Comparison of ENCODE assay signal across 8 cellular contexts in genomic region chr10:97319671-97320479, GRCh38. TPM values are rescaled to one million over a fixed set of nuclear protein-coding genes. Genes with fewer than 3 reads are reported as not detected.
DNase-seq lines count a peak whose midpoint lies in the region; ATAC-seq and TF ChIP-seq lines count a peak whose summit lies in the region.

No MANE protein-coding gene starts in this region.

- peak; percentile 67 for ATAC-seq in GM23338

- peaks cover 23% of the 10 kb centered on the region for H3K4me1 Mint-ChIP-seq in GM23338

- H3K27ac Mint-ChIP-seq in GM23338 = no peak overlapping the region

- no peaks in the 10 kb centered on the region for H3K36me3 ChIP-seq in GM23338 (ENCODE audit: insufficient read depth)

- H3K4me2 ChIP-seq in GM23338 = peak overlapping the region; percentile 96

- H4K20me1 ChIP-seq in GM23338 (replicated peaks; ENCODE audit: insufficient read depth) = no peaks in the 10 kb centered on the region

- TF ChIP-seq CTCF in GM23338 (conservative IDR thresholded peaks at IDR 0.05; ENCODE audit: low read depth in 2 of 2) (peak in 1 of 2 experiments; percentile 31; a peak in 2 of 4 replicates), epithelial cell of esophagus (IDR thresholded peaks at IDR 0.05; ENCODE audit: insufficient read depth, low read depth, low read length, missing control alignments) (no peak)

- peak overlapping the region; percentile 86 for H3K4me3 ChIP-seq in GM23338
- H3K4me3 ChIP-seq in epithelial cell of esophagus (ENCODE audit: low read length) = peak overlapping the region; percentile 69

- H3K79me2 ChIP-seq in GM23338 (replicated peaks; ENCODE audit: insufficient read depth) = no peaks in the 10 kb centered on the region

- peak; percentile 35 for DNase-seq in EH (ENCODE audit: low read depth)
- DNase-seq in GM23338 (ENCODE audit: low spot score) = peak; percentile 86
- peak; percentile 37 for DNase-seq in NCI-H1092 (lab: John Stamatoyannopoulos, UW)
- peak; percentile 61 for DNase-seq in activated CD8-positive, alpha-beta memory T cell treated with anti-CD3 and anti-CD28 coated beads, Interleukin-2, amount 50 U/mL, for 4 hours
- peak; percentile 32 for DNase-seq in epithelial cell of esophagus (ENCODE audit: low read depth)
- peak; percentile 37 for DNase-seq in mucosa of gallbladder (ENCODE audit: low spot score)
- peak; percentile 28 to 48 for DNase-seq in stimulated activated CD8-positive, alpha-beta memory T cell treated with anti-CD3 and anti-CD28 coated beads, Interleukin-7, amount 100 ng/mL, for 48 hours (ENCODE audit: extremely low read depth in 1 of 2, low read depth in 1 of 2)
- DNase-seq in NCI-H226 = no peak

- H3K9me2 ChIP-seq in GM23338 (ENCODE audit: insufficient read depth) = no peaks in the 10 kb centered on the region

- H3K27ac ChIP-seq in GM23338 (ENCODE audit: low read depth) = no peak overlapping the region

- H2AFZ ChIP-seq in GM23338 = peak overlapping the region; percentile 74; the same call in 1 of the 2 replicates

- peaks cover 44% of the 10 kb centered on the region for H3K27me3 Mint-ChIP-seq in GM23338 (ENCODE audit: insufficient read depth, low read depth, poor library complexity)

- H3K27me3 ChIP-seq in GM23338 (ENCODE audit: insufficient read depth) = peaks cover 28% of the 10 kb centered on the region

- no peaks in the 10 kb centered on the region for H3K36me3 Mint-ChIP-seq in GM23338 (ENCODE audit: low read depth)

- H3K4me1 ChIP-seq in GM23338 (ENCODE audit: insufficient read depth) = peaks cover 20% of the 10 kb centered on the region

- H3K9me3 Mint-ChIP-seq in GM23338 = no peaks in the 10 kb centered on the region

- H3F3A ChIP-seq in GM23338 (replicated peaks; ENCODE audit: low read depth) = peaks cover 9% of the 10 kb centered on the region

- peak overlapping the region; percentile 78 for H3K4me3 Mint-ChIP-seq in GM23338

TF ChIP-seq in GM23338, 12 proteins besides CTCF, POLR2A, EP300 and RAD21 (continues in another document):
- TF ChIP-seq STAT1 (IDR thresholded peaks at IDR 0.05; ENCODE audit: unreplicated experiment) (no peak), CREB1 (CRISPR knock-in tag; IDR thresholded peaks at IDR 0.05; ENCODE audit: low read depth) (no peak), EZH2 (IDR thresholded peaks at IDR 0.05; ENCODE audit: low read depth, unreplicated experiment) (no peak), EZH2phosphoT487 (IDR thresholded peaks at IDR 0.05; ENCODE audit: unreplicated experiment) (no peak), ZNF462 (CRISPR knock-in tag; IDR thresholded peaks at IDR 0.05) (no peak), NANOG (IDR thresholded peaks at IDR 0.05; ENCODE audit: borderline replicate concordance) (no peak), ZNF331 (CRISPR knock-in tag; IDR thresholded peaks at IDR 0.05; ENCODE audit: low read depth) (no peak), JUNB (IDR thresholded peaks at IDR 0.05; ENCODE audit: unreplicated experiment) (no peak), POLR2AphosphoS5 (IDR thresholded peaks at IDR 0.05; ENCODE audit: low read depth) (no peak)
- TF ChIP-seq, protein P1, sequence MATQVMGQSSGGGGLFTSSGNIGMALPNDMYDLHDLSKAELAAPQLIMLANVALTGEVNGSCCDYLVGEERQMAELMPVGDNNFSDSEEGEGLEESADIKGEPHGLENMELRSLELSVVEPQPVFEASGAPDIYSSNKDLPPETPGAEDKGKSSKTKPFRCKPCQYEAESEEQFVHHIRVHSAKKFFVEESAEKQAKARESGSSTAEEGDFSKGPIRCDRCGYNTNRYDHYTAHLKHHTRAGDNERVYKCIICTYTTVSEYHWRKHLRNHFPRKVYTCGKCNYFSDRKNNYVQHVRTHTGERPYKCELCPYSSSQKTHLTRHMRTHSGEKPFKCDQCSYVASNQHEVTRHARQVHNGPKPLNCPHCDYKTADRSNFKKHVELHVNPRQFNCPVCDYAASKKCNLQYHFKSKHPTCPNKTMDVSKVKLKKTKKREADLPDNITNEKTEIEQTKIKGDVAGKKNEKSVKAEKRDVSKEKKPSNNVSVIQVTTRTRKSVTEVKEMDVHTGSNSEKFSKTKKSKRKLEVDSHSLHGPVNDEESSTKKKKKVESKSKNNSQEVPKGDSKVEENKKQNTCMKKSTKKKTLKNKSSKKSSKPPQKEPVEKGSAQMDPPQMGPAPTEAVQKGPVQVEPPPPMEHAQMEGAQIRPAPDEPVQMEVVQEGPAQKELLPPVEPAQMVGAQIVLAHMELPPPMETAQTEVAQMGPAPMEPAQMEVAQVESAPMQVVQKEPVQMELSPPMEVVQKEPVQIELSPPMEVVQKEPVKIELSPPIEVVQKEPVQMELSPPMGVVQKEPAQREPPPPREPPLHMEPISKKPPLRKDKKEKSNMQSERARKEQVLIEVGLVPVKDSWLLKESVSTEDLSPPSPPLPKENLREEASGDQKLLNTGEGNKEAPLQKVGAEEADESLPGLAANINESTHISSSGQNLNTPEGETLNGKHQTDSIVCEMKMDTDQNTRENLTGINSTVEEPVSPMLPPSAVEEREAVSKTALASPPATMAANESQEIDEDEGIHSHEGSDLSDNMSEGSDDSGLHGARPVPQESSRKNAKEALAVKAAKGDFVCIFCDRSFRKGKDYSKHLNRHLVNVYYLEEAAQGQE (IDR thresholded peaks at IDR 0.05; ENCODE audit: unreplicated experiment) = no peak

RNA-seq across cellular contexts. Expression of gene FRAT1, which starts 0.8 kb away (rescaled TPM):
- total RNA-seq in GM23338 (2014; rRNA removed; shearing (Covaris generic)) = 6.1 and 8.5 TPM in 2 replicates
- 1.4 and 1.7 TPM in 2 replicates for polyA plus RNA-seq in GM23338 (2016; fragmentation: Nextera tagmentation; extraction: Ambion mirVana)
- total RNA-seq in mucosa of gallbladder = 9.4 TPM

RNA-seq across cellular contexts. Expression of gene FRAT2, which starts 14.7 kb away (rescaled TPM):
- total RNA-seq in GM23338 (2014; rRNA removed; shearing (Covaris generic)) = 87.5 and 109 TPM in 2 replicates
- polyA plus RNA-seq in GM23338 (2016; fragmentation: Nextera tagmentation; extraction: Ambion mirVana) = 24.5 and 44.0 TPM in 2 replicates
- 18.6 TPM for total RNA-seq in mucosa of gallbladder

RNA-seq across cellular contexts. Expression of gene ARHGAP19, which starts 27.4 kb away (rescaled TPM):
- 35.9 and 38.8 TPM in 2 replicates for total RNA-seq in GM23338 (2014; rRNA removed; shearing (Covaris generic))
- 7.6 and 11.5 TPM in 2 replicates for polyA plus RNA-seq in GM23338 (2016; fragmentation: Nextera tagmentation; extraction: Ambion mirVana)
- 10.9 TPM for total RNA-seq in mucosa of gallbladder
